In the genomic region with DNA sequence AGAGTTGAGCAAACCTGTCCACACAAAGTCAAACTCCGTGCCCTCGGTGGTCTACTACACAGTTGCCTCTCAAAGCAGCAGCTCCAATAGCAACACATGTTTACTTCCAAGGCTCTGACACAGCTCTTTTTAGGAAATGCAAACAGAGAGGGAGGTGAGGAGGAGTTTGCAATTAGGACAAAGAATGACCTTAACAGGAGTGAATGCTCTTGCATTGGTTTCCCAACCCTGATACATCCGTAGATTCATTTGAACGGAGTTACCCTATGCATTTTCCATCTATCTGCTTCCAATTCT, we compare ENCODE assay signal across 26 cellular contexts.
DNase-seq lines count a peak whose midpoint lies in the region; ATAC-seq, FAIRE-seq and TF ChIP-seq lines count a peak whose summit lies in the region.
"Had no signal": no experiment of that assay in that cellular context is flagged by ENCODE, and none has a peak within 500 bp of the region (broad histone marks: within the 10 kb centered on the region; RNA-seq: fewer than 3 reads in every experiment).

No MANE protein-coding gene starts in this region.

- H3K79me2 ChIP-seq in HepG2 (ENCODE audit: insufficient read depth, low read length): no peaks in the 10 kb centered on the region
- H3K79me2 ChIP-seq in K562 (ENCODE audit: control insufficient read depth, insufficient read depth, low read length): peaks cover 30% of the 10 kb centered on the region
- H3K79me2 ChIP-seq in neural progenitor cell (ENCODE audit: low read depth): no peaks in the 10 kb centered on the region

- H3K27me3 ChIP-seq in HepG2 (ENCODE audit: control insufficient read depth in 1 of 2, insufficient read depth in 2 of 2, low read length in 2 of 2) (peaks cover 0 to 4% of the 10 kb centered on the region in 2 experiments; a peak in 1 of 5 replicates), right lobe of liver (no peaks in the 10 kb centered on the region), K562 (ENCODE audit: control insufficient read depth in 2 of 2, insufficient read depth in 2 of 2, low read length in 2 of 2) (no peaks in the 10 kb centered on the region), neural progenitor cell (no peaks in the 10 kb centered on the region)
- H3K27me3 ChIP-seq: BE2C, BLaER1 had no signal

- H4K20me1 ChIP-seq in HepG2 (ENCODE audit: insufficient read depth, low read length) (no peaks in the 10 kb centered on the region), K562 (replicated peaks; ENCODE audit: control insufficient read depth, insufficient read depth, low read length) (no peaks in the 10 kb centered on the region), neural progenitor cell (ENCODE audit: low read depth) (no peaks in the 10 kb centered on the region)
- H4K20me1 ChIP-seq: BLaER1 had no signal

- TF ChIP-seq EP300 in HepG2 (IDR thresholded peaks at IDR 0.05; ENCODE audit: low read depth in 2 of 2, low read length in 2 of 2) (no peak), HepG2 (CRISPR knock-in tag; IDR thresholded peaks at IDR 0.05; ENCODE audit: borderline replicate concordance) (no peak), K562 (IDR thresholded peaks at IDR 0.05; ENCODE audit: low read length) (no peak; the same call in 1 of the 2 replicates)

- TF ChIP-seq POLR2A in HepG2 (IDR thresholded peaks at IDR 0.05; ENCODE audit: insufficient read depth in 1 of 2, low read depth in 2 of 2, low read length in 2 of 2) (no peak), right lobe of liver (IDR thresholded peaks at IDR 0.05) (no peak), K562 (conservative IDR thresholded peaks at IDR 0.05) (no peak)

- H3K9me3 Mint-ChIP-seq in neural progenitor cell: peaks cover 2% of the 10 kb centered on the region
- no peaks in the 10 kb centered on the region for H3K9me3 Mint-ChIP-seq in activated T-cell treated with anti-CD3 and anti-CD28 coated beads, Interleukin-2, amount 50 U/mL, for 24 hours

- no peak overlapping the region for H3K4me3 Mint-ChIP-seq in neural progenitor cell
- no peak overlapping the region for H3K4me3 Mint-ChIP-seq in activated T-cell treated with anti-CD3 and anti-CD28 coated beads, Interleukin-2, amount 50 U/mL, for 24 hours
- H3K4me3 Mint-ChIP-seq: CD14-positive monocyte; CD4-positive, alpha-beta memory T cell; CD4-positive, CD25-positive, alpha-beta regulatory T cell; CD8-positive, alpha-beta memory T cell had no signal

- H3K27ac Mint-ChIP-seq in neural progenitor cell: no peak overlapping the region
- H3K27ac Mint-ChIP-seq in activated T-cell treated with anti-CD3 and anti-CD28 coated beads, Interleukin-2, amount 50 U/mL, for 24 hours: no peak overlapping the region
- H3K27ac Mint-ChIP-seq: CD14-positive monocyte; CD4-positive, alpha-beta memory T cell; CD4-positive, CD25-positive, alpha-beta regulatory T cell; CD8-positive, alpha-beta memory T cell had no signal

- peaks cover 7% of the 10 kb centered on the region for H3K4me1 Mint-ChIP-seq in neural progenitor cell
- peaks cover 4% of the 10 kb centered on the region for H3K4me1 Mint-ChIP-seq in activated T-cell treated with anti-CD3 and anti-CD28 coated beads, Interleukin-2, amount 50 U/mL, for 24 hours (ENCODE audit: low read depth)
- H3K4me1 Mint-ChIP-seq: CD14-positive monocyte had no signal

- FAIRE-seq in HepG2 (lab: Jason Lieb, UNC) (no peak), K562 (lab: Jason Lieb, UNC) (peak; percentile 82)
- FAIRE-seq: A204.1, GM12878, GM12892, GM18507 had no signal

- CTCF ChIA-PET in HepG2 (lab: Yijun Ruan, JAX; ENCODE audit: low intra/inter-chr PET ratio, low total read pairs): no interaction called here
- CTCF ChIA-PET in K562 (lab: Yijun Ruan, JAX; ENCODE audit: low intra/inter-chr PET ratio): no interaction called here

- no peak for DNase-seq in HepG2 (ENCODE audit: low spot score)
- DNase-seq in right lobe of liver: no peak
- peak; percentile 12 for DNase-seq in NCI-H69 (lab: John Stamatoyannopoulos, UW)
- peak in 1 of 4 experiments; percentile 70 for DNase-seq in K562 (ENCODE audit: extremely low read depth in 1 of 4, low spot score in 3 of 4)
- DNase-seq in neural progenitor cell (ENCODE audit: low spot score): no peak
- DNase-seq in activated T-cell treated with anti-CD3 and anti-CD28 coated beads, Interleukin-2, amount 50 U/mL, for 24 hours: no peak
- no peak for DNase-seq in HuH-7.5 (ENCODE audit: low spot score)
- DNase-seq in cortex of kidney (lab: John Stamatoyannopoulos, UW): no peak
- DNase-seq: 8988T; ACHN; C1 segment of cervical spinal cord; CD4-positive, alpha-beta memory T cell; CD8-positive, alpha-beta memory T cell; DMS153; DMS79; DND-41; EL; GDM1 had no signal

- in situ Hi-C loops in HepG2 (cut with HindIII; ENCODE audit: extremely low pct_ligation_motif_present, low pct_unique_long_range_greater_than_20kb) (no loop called here), K562 (cut with MboI) (no loop called here)

- BruUV-seq in HepG2 (replicated peaks; lab: Mats Ljungman, UMichigan) (no TSS peak), K562 (replicated peaks; lab: Mats Ljungman, UMichigan) (no TSS peak)

- H3K4me1 ChIP-seq in HepG2 (ENCODE audit: insufficient read depth, low read length) (no peaks in the 10 kb centered on the region), right lobe of liver (no peaks in the 10 kb centered on the region), K562 (replicated peaks in 1 of 2; ENCODE audit: control insufficient read depth in 2 of 2, insufficient read depth in 2 of 2, low read length in 2 of 2) (peaks cover 2 to 64% of the 10 kb centered on the region in 2 experiments; a peak in 4 of 5 replicates), neural progenitor cell (peaks cover 8% of the 10 kb centered on the region)
- H3K4me1 ChIP-seq: BE2C had no signal

- ATAC-seq in HepG2: no peak
- ATAC-seq in right lobe of liver: no peak
- ATAC-seq in K562: peak; percentile 56
- ATAC-seq: GM12878 had no signal

- H3K36me3 ChIP-seq in HepG2 (replicated peaks in 1 of 2; ENCODE audit: control insufficient read depth in 1 of 2, insufficient read depth in 2 of 2, low read length in 2 of 2): no peaks in the 10 kb centered on the region
- H3K36me3 ChIP-seq in right lobe of liver: no peaks in the 10 kb centered on the region
- H3K36me3 ChIP-seq in K562 (ENCODE audit: control insufficient read depth, insufficient read depth, low read length): no peaks in the 10 kb centered on the region
- H3K36me3 ChIP-seq in neural progenitor cell: no peaks in the 10 kb centered on the region
- H3K36me3 ChIP-seq: BE2C, BLaER1 had no signal

- H3K9ac ChIP-seq in HepG2 (ENCODE audit: insufficient read depth, low read depth, low read length) (no peak overlapping the region), K562 (ENCODE audit: insufficient read depth in 1 of 2, low read depth in 2 of 2, low read length in 2 of 2) (peak overlapping the region in 1 of 2 experiments; percentile 70; a peak in 3 of 4 replicates), neural progenitor cell (no peak overlapping the region)
- H3K9ac ChIP-seq: BLaER1 had no signal

- TF ChIP-seq RAD21 in HepG2 (CRISPR knock-in tag; IDR thresholded peaks at IDR 0.05) (no peak), K562 (CRISPR knock-in tag; conservative IDR thresholded peaks at IDR 0.05 in 1 of 2, IDR thresholded peaks at IDR 0.05 in 1 of 2) (no peak)

- TF ChIP-seq CTCF in HepG2 (CRISPR knock-in tag; IDR thresholded peaks at IDR 0.05) (no peak), right lobe of liver (IDR thresholded peaks at IDR 0.05) (no peak), K562 (IDR thresholded peaks at IDR 0.05 in 2 of 3, conservative IDR thresholded peaks at IDR 0.05 in 1 of 3; ENCODE audit: insufficient read depth in 2 of 3, low read depth in 1 of 3, low read length in 3 of 3) (no peak), neural progenitor cell (IDR thresholded peaks at IDR 0.05) (no peak)

- H3K27ac ChIP-seq in HepG2 (ENCODE audit: extremely low read length, insufficient read depth, low read length): no peak overlapping the region
- H3K27ac ChIP-seq in right lobe of liver: no peak overlapping the region
- H3K27ac ChIP-seq in K562 (ENCODE audit: extremely low read depth, low read depth, low read length): peak overlapping the region; percentile 34
- H3K27ac ChIP-seq in neural progenitor cell: no peak overlapping the region
- H3K27ac ChIP-seq: BLaER1 had no signal

- H3K4me2 ChIP-seq in HepG2 (ENCODE audit: low read depth, low read length): no peak overlapping the region
- peak overlapping the region; percentile 80 for H3K4me2 ChIP-seq in K562 (ENCODE audit: insufficient read depth, low read length)
- no peak overlapping the region for H3K4me2 ChIP-seq in neural progenitor cell
- H3K4me2 ChIP-seq: BLaER1 had no signal

- no peaks in the 10 kb centered on the region for H3F3A ChIP-seq in neural progenitor cell (ENCODE audit: low read depth)

- peaks cover 6% of the 10 kb centered on the region for H3K27me3 Mint-ChIP-seq in neural progenitor cell (ENCODE audit: insufficient read depth, low read depth)
- peaks cover 26% of the 10 kb centered on the region for H3K27me3 Mint-ChIP-seq in activated T-cell treated with anti-CD3 and anti-CD28 coated beads, Interleukin-2, amount 50 U/mL, for 24 hours
- H3K27me3 Mint-ChIP-seq: CD4-positive, CD25-positive, alpha-beta regulatory T cell had no signal

- no peak overlapping the region for H2AFZ ChIP-seq in HepG2 (ENCODE audit: low read length)
- H2AFZ ChIP-seq in K562 (ENCODE audit: low read depth, low read length): peak overlapping the region; percentile 77
- peak overlapping the region; percentile 27 for H2AFZ ChIP-seq in neural progenitor cell (replicated peaks)

- no peaks in the 10 kb centered on the region for H3K9me1 ChIP-seq in K562 (ENCODE audit: control insufficient read depth, insufficient read depth, low read length)

- H3K36me3 Mint-ChIP-seq in neural progenitor cell: no peaks in the 10 kb centered on the region
- H3K36me3 Mint-ChIP-seq in activated T-cell treated with anti-CD3 and anti-CD28 coated beads, Interleukin-2, amount 50 U/mL, for 24 hours (ENCODE audit: low read depth): no peaks in the 10 kb centered on the region
- H3K36me3 Mint-ChIP-seq: CD14-positive monocyte; CD4-positive, alpha-beta memory T cell; CD4-positive, CD25-positive, alpha-beta regulatory T cell; CD8-positive, alpha-beta memory T cell had no signal

- POLR2A ChIA-PET in HepG2 (lab: Yijun Ruan, JAX) (no interaction called here), K562 (lab: Yijun Ruan, JAX) (interaction anchor here (0.6 to 2.8 kb wide), 6 partner anchors 8 to 73 kb away, joined by 3 to 17 read pairs (median 4); no protein-coding TSS in a partner anchor)

- no peaks in the 10 kb centered on the region for H3K9me3 ChIP-seq in HepG2 (ENCODE audit: low read length)
- H3K9me3 ChIP-seq in right lobe of liver: no peaks in the 10 kb centered on the region
- peaks cover 10% of the 10 kb centered on the region; the same call in 1 of the 2 replicates for H3K9me3 ChIP-seq in K562 (replicated peaks; ENCODE audit: control insufficient read depth, insufficient read depth, low read depth, low read length)
- no peaks in the 10 kb centered on the region for H3K9me3 ChIP-seq in neural progenitor cell (ENCODE audit: low read depth)
- H3K9me3 ChIP-seq: BE2C, BLaER1 had no signal

- intact Hi-C loops in HepG2 (cut with micrococcal nuclease; ENCODE audit: unreplicated experiment): no loop called here
- intact Hi-C loops in right lobe of liver (cut with DNase I): no loop called here
- intact Hi-C loops in K562 (cut with micrococcal nuclease): no loop called here

- WGBS in HepG2 (ENCODE audit: low lambda C conversion rate): 0% methylated on average over 4 of the region's 4 CpGs
- WGBS in right lobe of liver (ENCODE audit: insufficient coverage, low coverage, low lambda C conversion rate, missing lambda C conversion rate): 27% methylated on average over 4 of the region's 4 CpGs
- WGBS in K562 (ENCODE audit: insufficient coverage, low coverage, missing lambda C conversion rate): 5% methylated on average over 4 of the region's 4 CpGs

- H3K4me3 ChIP-seq in HepG2 (replicated peaks in 1 of 3; ENCODE audit: insufficient read depth in 1 of 3, low read depth in 2 of 3, low read length in 3 of 3) (no peak overlapping the region), right lobe of liver (no peak overlapping the region), K562 (peak overlapping the region; percentile 31), neural progenitor cell (no peak overlapping the region)
- H3K4me3 ChIP-seq: BLaER1, GM12878 had no signal
